Comparison of ENCODE assay signal across 1 cellular context in genomic region chr20:10316582-10316981, GRCh38.
A peak's percentile ranks its signal among the peaks of the same experiment; 100 is the strongest.
TF ChIP-seq lines count a peak whose summit lies in the region.

No MANE protein-coding gene starts in this region.

TF ChIP-seq in HepG2, 621 proteins besides CTCF, POLR2A, EP300 and RAD21 (continued from another document and continues in another):
- TF ChIP-seq GATAD1 (CRISPR knock-in tag; IDR thresholded peaks at IDR 0.05) (peak; percentile 55; the same call in 1 of the 2 replicates), IRF2 (CRISPR knock-in tag; IDR thresholded peaks at IDR 0.05) (peak; percentile 42; the same call in 1 of the 2 replicates), ARID5B (CRISPR knock-in tag; IDR thresholded peaks at IDR 0.05) (peak; percentile 66), GFI1 (CRISPR knock-in tag; IDR thresholded peaks at IDR 0.05; ENCODE audit: borderline replicate concordance) (peak; percentile 54; the same call in 1 of the 2 replicates), GATA4 (IDR thresholded peaks at IDR 0.05; ENCODE audit: borderline replicate concordance, low read depth) (no peak), SOX13 (IDR thresholded peaks at IDR 0.05) (no peak), SOX13 (CRISPR knock-in tag; conservative IDR thresholded peaks at IDR 0.05 in 1 of 2, IDR thresholded peaks at IDR 0.05 in 1 of 2) (peak in 1 of 2 experiments; percentile 31; a peak in 1 of 4 replicates), SIX4 (CRISPR knock-in tag; IDR thresholded peaks at IDR 0.05) (no peak), ZNF75D (CRISPR knock-in tag; IDR thresholded peaks at IDR 0.05; ENCODE audit: borderline replicate concordance) (no peak), SIX1 (CRISPR knock-in tag; IDR thresholded peaks at IDR 0.05; ENCODE audit: borderline replicate concordance) (peak; percentile 41; the same call in 1 of the 2 replicates), GATAD2A (CRISPR knock-in tag; IDR thresholded peaks at IDR 0.05) (peak; percentile 66; the same call in 1 of the 2 replicates), SMYD3 (CRISPR knock-in tag; IDR thresholded peaks at IDR 0.05) (no peak; the same call in 1 of the 2 replicates), BRF2 (CRISPR knock-in tag; IDR thresholded peaks at IDR 0.05) (0 out of 2 replicates have a peak, but pooled peaks have one; percentile 42), BORCS8-MEF2B (CRISPR knock-in tag; IDR thresholded peaks at IDR 0.05) (0 out of 2 replicates have a peak, but pooled peaks have one; percentile 31), ZNF790 (CRISPR knock-in tag; IDR thresholded peaks at IDR 0.05; ENCODE audit: borderline replicate concordance) (no peak), ARID3A (IDR thresholded peaks at IDR 0.05; ENCODE audit: low read depth, low read length) (no peak), ZNF780A (CRISPR knock-in tag; IDR thresholded peaks at IDR 0.05) (no peak), ZNF335 (CRISPR knock-in tag; IDR thresholded peaks at IDR 0.05) (no peak), ZNF891 (CRISPR knock-in tag; IDR thresholded peaks at IDR 0.05) (no peak), ZNF576 (CRISPR knock-in tag; IDR thresholded peaks at IDR 0.05) (no peak), HMGXB4 (CRISPR knock-in tag; IDR thresholded peaks at IDR 0.05; ENCODE audit: borderline replicate concordance in 1 of 2, low read depth in 1 of 2) (peak in 1 of 2 experiments; percentile 63; a peak in 1 of 4 replicates), MAFF (IDR thresholded peaks at IDR 0.05; ENCODE audit: low read depth, low read length) (0 out of 2 replicates have a peak, but pooled peaks have one; percentile 8), ZNF572 (CRISPR knock-in tag; IDR thresholded peaks at IDR 0.05) (no peak), REXO4 (CRISPR knock-in tag; IDR thresholded peaks at IDR 0.05; ENCODE audit: borderline replicate concordance) (no peak), TBX2 (CRISPR knock-in tag; IDR thresholded peaks at IDR 0.05; ENCODE audit: borderline replicate concordance) (0 out of 2 replicates have a peak, but pooled peaks have one; percentile 36), ZSCAN29 (CRISPR knock-in tag; conservative IDR thresholded peaks at IDR 0.05) (no peak), RNF2 (conservative IDR thresholded peaks at IDR 0.05; ENCODE audit: low read depth) (no peak), ZNF567 (CRISPR knock-in tag; IDR thresholded peaks at IDR 0.05; ENCODE audit: borderline replicate concordance) (no peak), ZNF879 (CRISPR knock-in tag; IDR thresholded peaks at IDR 0.05) (no peak)
- TF ChIP-seq, protein P1, sequence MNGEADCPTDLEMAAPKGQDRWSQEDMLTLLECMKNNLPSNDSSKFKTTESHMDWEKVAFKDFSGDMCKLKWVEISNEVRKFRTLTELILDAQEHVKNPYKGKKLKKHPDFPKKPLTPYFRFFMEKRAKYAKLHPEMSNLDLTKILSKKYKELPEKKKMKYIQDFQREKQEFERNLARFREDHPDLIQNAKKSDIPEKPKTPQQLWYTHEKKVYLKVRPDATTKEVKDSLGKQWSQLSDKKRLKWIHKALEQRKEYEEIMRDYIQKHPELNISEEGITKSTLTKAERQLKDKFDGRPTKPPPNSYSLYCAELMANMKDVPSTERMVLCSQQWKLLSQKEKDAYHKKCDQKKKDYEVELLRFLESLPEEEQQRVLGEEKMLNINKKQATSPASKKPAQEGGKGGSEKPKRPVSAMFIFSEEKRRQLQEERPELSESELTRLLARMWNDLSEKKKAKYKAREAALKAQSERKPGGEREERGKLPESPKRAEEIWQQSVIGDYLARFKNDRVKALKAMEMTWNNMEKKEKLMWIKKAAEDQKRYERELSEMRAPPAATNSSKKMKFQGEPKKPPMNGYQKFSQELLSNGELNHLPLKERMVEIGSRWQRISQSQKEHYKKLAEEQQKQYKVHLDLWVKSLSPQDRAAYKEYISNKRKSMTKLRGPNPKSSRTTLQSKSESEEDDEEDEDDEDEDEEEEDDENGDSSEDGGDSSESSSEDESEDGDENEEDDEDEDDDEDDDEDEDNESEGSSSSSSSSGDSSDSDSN (CRISPR knock-in tag; IDR thresholded peaks at IDR 0.05) = no peak
- TF ChIP-seq, protein P2, sequence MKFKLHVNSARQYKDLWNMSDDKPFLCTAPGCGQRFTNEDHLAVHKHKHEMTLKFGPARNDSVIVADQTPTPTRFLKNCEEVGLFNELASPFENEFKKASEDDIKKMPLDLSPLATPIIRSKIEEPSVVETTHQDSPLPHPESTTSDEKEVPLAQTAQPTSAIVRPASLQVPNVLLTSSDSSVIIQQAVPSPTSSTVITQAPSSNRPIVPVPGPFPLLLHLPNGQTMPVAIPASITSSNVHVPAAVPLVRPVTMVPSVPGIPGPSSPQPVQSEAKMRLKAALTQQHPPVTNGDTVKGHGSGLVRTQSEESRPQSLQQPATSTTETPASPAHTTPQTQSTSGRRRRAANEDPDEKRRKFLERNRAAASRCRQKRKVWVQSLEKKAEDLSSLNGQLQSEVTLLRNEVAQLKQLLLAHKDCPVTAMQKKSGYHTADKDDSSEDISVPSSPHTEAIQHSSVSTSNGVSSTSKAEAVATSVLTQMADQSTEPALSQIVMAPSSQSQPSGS (CRISPR knock-in tag; IDR thresholded peaks at IDR 0.05) = 0 out of 2 replicates have a peak, but pooled peaks have one; percentile 36
- TF ChIP-seq, protein P3, sequence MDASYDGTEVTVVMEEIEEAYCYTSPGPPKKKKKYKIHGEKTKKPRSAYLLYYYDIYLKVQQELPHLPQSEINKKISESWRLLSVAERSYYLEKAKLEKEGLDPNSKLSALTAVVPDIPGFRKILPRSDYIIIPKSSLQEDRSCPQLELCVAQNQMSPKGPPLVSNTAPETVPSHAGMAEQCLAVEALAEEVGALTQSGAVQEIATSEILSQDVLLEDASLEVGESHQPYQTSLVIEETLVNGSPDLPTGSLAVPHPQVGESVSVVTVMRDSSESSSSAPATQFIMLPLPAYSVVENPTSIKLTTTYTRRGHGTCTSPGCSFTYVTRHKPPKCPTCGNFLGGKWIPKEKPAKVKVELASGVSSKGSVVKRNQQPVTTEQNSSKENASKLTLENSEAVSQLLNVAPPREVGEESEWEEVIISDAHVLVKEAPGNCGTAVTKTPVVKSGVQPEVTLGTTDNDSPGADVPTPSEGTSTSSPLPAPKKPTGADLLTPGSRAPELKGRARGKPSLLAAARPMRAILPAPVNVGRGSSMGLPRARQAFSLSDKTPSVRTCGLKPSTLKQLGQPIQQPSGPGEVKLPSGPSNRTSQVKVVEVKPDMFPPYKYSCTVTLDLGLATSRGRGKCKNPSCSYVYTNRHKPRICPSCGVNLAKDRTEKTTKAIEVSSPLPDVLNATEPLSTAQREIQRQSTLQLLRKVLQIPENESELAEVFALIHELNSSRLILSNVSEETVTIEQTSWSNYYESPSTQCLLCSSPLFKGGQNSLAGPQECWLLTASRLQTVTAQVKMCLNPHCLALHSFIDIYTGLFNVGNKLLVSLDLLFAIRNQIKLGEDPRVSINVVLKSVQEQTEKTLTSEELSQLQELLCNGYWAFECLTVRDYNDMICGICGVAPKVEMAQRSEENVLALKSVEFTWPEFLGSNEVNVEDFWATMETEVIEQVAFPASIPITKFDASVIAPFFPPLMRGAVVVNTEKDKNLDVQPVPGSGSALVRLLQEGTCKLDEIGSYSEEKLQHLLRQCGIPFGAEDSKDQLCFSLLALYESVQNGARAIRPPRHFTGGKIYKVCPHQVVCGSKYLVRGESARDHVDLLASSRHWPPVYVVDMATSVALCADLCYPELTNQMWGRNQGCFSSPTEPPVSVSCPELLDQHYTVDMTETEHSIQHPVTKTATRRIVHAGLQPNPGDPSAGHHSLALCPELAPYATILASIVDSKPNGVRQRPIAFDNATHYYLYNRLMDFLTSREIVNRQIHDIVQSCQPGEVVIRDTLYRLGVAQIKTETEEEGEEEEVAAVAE (CRISPR knock-in tag; IDR thresholded peaks at IDR 0.05; ENCODE audit: borderline replicate concordance) = 0 out of 2 replicates have a peak, but pooled peaks have one; percentile 63
- TF ChIP-seq, protein P4, sequence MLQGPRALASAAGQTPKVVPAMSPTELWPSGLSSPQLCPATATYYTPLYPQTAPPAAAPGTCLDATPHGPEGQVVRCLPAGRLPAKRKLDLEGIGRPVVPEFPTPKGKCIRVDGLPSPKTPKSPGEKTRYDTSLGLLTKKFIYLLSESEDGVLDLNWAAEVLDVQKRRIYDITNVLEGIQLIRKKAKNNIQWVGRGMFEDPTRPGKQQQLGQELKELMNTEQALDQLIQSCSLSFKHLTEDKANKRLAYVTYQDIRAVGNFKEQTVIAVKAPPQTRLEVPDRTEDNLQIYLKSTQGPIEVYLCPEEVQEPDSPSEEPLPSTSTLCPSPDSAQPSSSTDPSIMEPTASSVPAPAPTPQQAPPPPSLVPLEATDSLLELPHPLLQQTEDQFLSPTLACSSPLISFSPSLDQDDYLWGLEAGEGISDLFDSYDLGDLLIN (CRISPR knock-in tag; IDR thresholded peaks at IDR 0.05; ENCODE audit: borderline replicate concordance) = no peak
- TF ChIP-seq, protein P5, sequence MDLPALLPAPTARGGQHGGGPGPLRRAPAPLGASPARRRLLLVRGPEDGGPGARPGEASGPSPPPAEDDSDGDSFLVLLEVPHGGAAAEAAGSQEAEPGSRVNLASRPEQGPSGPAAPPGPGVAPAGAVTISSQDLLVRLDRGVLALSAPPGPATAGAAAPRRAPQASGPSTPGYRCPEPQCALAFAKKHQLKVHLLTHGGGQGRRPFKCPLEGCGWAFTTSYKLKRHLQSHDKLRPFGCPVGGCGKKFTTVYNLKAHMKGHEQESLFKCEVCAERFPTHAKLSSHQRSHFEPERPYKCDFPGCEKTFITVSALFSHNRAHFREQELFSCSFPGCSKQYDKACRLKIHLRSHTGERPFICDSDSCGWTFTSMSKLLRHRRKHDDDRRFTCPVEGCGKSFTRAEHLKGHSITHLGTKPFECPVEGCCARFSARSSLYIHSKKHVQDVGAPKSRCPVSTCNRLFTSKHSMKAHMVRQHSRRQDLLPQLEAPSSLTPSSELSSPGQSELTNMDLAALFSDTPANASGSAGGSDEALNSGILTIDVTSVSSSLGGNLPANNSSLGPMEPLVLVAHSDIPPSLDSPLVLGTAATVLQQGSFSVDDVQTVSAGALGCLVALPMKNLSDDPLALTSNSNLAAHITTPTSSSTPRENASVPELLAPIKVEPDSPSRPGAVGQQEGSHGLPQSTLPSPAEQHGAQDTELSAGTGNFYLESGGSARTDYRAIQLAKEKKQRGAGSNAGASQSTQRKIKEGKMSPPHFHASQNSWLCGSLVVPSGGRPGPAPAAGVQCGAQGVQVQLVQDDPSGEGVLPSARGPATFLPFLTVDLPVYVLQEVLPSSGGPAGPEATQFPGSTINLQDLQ (CRISPR knock-in tag; IDR thresholded peaks at IDR 0.05) = no peak
